ENCODE assay signal across 30 cellular contexts in genomic region chr2:6493266-6493665, GRCh38.
"Had no signal": no experiment of that assay in that cellular context is flagged by ENCODE, and none has a peak within 500 bp of the region (broad histone marks: within the 10 kb centered on the region; RNA-seq: fewer than 3 reads in every experiment).

No MANE protein-coding gene starts in this region.

- H3K4me1 ChIP-seq: breast epithelium, colonic mucosa, esophagus squamous epithelium, gastroesophageal sphincter had no signal

- DNase-seq: activated CD4-positive, alpha-beta T cell treated with anti-CD3 and anti-CD28 coated beads for 36 hours; activated CD4-positive, alpha-beta T cell treated with anti-CD3 and anti-CD28 coated beads, Interleukin-2, amount 10 ng/mL, durations not matched to agents 24 days and 14 days; activated CD4-positive, CD25-positive, alpha-beta regulatory T cell; activated CD4-positive, CD25-positive, alpha-beta regulatory T cell treated with anti-CD3 and anti-CD28 coated beads, Interleukin-2, amount 50 U/mL, for 72 hours; activated CD8-positive, alpha-beta memory T cell treated with anti-CD3 and anti-CD28 coated beads for 24 hours; activated CD8-positive, alpha-beta T cell treated with anti-CD3 and anti-CD28 coated beads for 36 hours; activated effector memory CD4-positive, alpha-beta T cell treated with Interleukin-2 at 50 U/mL for 16 hours; activated gamma-delta T cell treated with Interleukin-2 at 50 U/mL for 16 hours; activated naive CD4-positive, alpha-beta T cell treated with anti-CD3 and anti-CD28 coated beads, Interleukin-2, amount 50 U/mL, for 16 hours; activated naive CD4-positive, alpha-beta T cell treated with Interleukin-2 at 50 U/mL for 16 hours; activated T-cell treated with anti-CD3 and anti-CD28 coated beads, Interleukin-2, amount 50 U/mL, for 4 hours; amniotic stem cell; anterior cingulate cortex; central memory CD4-positive, alpha-beta T cell; cerebellar nuclear complex; colonic mucosa; effector CD8-positive, alpha-beta T cell; esophagus squamous epithelium; foreskin melanocyte; T-helper 1 cell; T-helper 17 cell; T1000 had no signal

- FAIRE-seq: astrocyte, endometrium, endothelial cell of umbilical vein had no signal

- H3K27me3 ChIP-seq: breast epithelium, cardiac muscle cell, colonic mucosa, esophagus squamous epithelium, gastroesophageal sphincter had no signal

- H3K4me3 ChIP-seq: breast epithelium, cardiac muscle cell, colonic mucosa, esophagus squamous epithelium, gastroesophageal sphincter had no signal

- H3K36me3 ChIP-seq: breast epithelium, cardiac muscle cell, colonic mucosa, esophagus squamous epithelium, gastroesophageal sphincter had no signal

- H3K9me3 ChIP-seq: breast epithelium, colonic mucosa, gastroesophageal sphincter had no signal

- H3K27ac ChIP-seq: breast epithelium, cardiac muscle cell, colonic mucosa, epithelial cell of prostate, esophagus squamous epithelium, gastroesophageal sphincter had no signal

- ATAC-seq: activated CD4-positive, alpha-beta T cell treated with anti-CD3 and anti-CD28 coated beads for 36 hours; activated CD8-positive, alpha-beta T cell treated with anti-CD3 and anti-CD28 coated beads for 36 hours; activated T-cell treated with anti-CD3 and anti-CD28 coated beads, Interleukin-2, amount 50 U/mL, for 4 hours; activated T-helper 17 cell treated with anti-CD3 and anti-CD28 coated beads, Interleukin-2, amount 50 U/mL, for 72 hours; gastroesophageal sphincter; T-helper 17 cell had no signal
